In genomic region chr2:121529439-121530209, GRCh38 we compare ENCODE assay signal across 8 cellular contexts. TPM values are rescaled to one million over a fixed set of nuclear protein-coding genes. Genes with fewer than 3 reads are reported as not detected.
A peak's percentile ranks its signal among the peaks of the same experiment; 100 is the strongest.
DNase-seq lines count a peak whose midpoint lies in the region; ATAC-seq lines count a peak whose summit lies in the region.

No MANE protein-coding gene starts in this region.

- peaks cover 46% of the 10 kb centered on the region for H3K4me1 Mint-ChIP-seq in activated naive CD4-positive, alpha-beta T cell treated with anti-CD3 and anti-CD28 coated beads, Interleukin-2, amount 50 U/mL, for 24 hours

- peak overlapping the region; percentile 95 for H3K23ac ChIP-seq in neuronal stem cell (ENCODE audit: low read depth, low read length, poor library complexity)

- peak overlapping the region; percentile 59 for H3K27ac Mint-ChIP-seq in activated naive CD4-positive, alpha-beta T cell treated with anti-CD3 and anti-CD28 coated beads, Interleukin-2, amount 50 U/mL, for 24 hours

- no peak overlapping the region for H2BK12ac ChIP-seq in neuronal stem cell (ENCODE audit: low read length)

- H3K9me3 ChIP-seq in neuronal stem cell (replicated peaks in 1 of 2; ENCODE audit: control insufficient read depth in 2 of 2, insufficient read depth in 1 of 2, low read depth in 1 of 2, low read length in 2 of 2), result no peaks in the 10 kb centered on the region

- peak overlapping the region; percentile 85 to 91 for H3K4me3 ChIP-seq in neuronal stem cell (ENCODE audit: low read length in 2 of 2)

- H2BK120ac ChIP-seq in neuronal stem cell (ENCODE audit: low read depth, low read length), result no peak overlapping the region

- peak; percentile 8 for ATAC-seq in HG02798 (IDR thresholded peaks at IDR 0.05; ENCODE audit: poor library complexity, unreplicated experiment)

- no peak overlapping the region for H3K14ac ChIP-seq in neuronal stem cell (ENCODE audit: low read length)

- no peaks in the 10 kb centered on the region for H3K9me3 Mint-ChIP-seq in activated naive CD4-positive, alpha-beta T cell treated with anti-CD3 and anti-CD28 coated beads, Interleukin-2, amount 50 U/mL, for 24 hours

- no peak overlapping the region for H2BK15ac ChIP-seq in neuronal stem cell (ENCODE audit: low read length)

- WGBS in neuronal stem cell (ENCODE audit: extremely low coverage in 2 of 2, insufficient read length in 2 of 2, insufficient replicate concordance in 1 of 2), 2 donors, result no CpG with 5 or more reads among the region's 19 CpGs

- peak overlapping the region; percentile 81 for H3K18ac ChIP-seq in neuronal stem cell (ENCODE audit: low read length)

- no peaks in the 10 kb centered on the region for H3K79me1 ChIP-seq in neuronal stem cell (ENCODE audit: low read depth, low read length)

- peaks cover 20 to 38% of the 10 kb centered on the region in 2 donors for H3K4me1 ChIP-seq in neuronal stem cell (ENCODE audit: control insufficient read depth in 2 of 2, insufficient read depth in 1 of 2, low read depth in 1 of 2, low read length in 2 of 2)

- no peaks in the 10 kb centered on the region for H3K27me3 Mint-ChIP-seq in activated naive CD4-positive, alpha-beta T cell treated with anti-CD3 and anti-CD28 coated beads, Interleukin-2, amount 50 U/mL, for 24 hours

- H2AK5ac ChIP-seq in neuronal stem cell (ENCODE audit: low read depth, low read length), result no peak overlapping the region

- peak; percentile 1 for DNase-seq in stimulated activated CD8-positive, alpha-beta memory T cell treated with anti-CD3 and anti-CD28 coated beads, Interleukin-12 subunit alpha, Interleukin-12 subunit beta, amount 100 ng/mL, for 24 hours (ENCODE audit: extremely low read depth)
- DNase-seq in stimulated activated CD8-positive, alpha-beta memory T cell treated with anti-CD3 and anti-CD28 coated beads, Interleukin-4, amount 100 ng/mL, for 48 hours, result no peak
- DNase-seq in NCI-H2196 treated with DMSO at 0.1 percent for 48 hours (lab: John Stamatoyannopoulos, UW; ENCODE audit: unreplicated experiment) (peak; percentile 55), glomerular visceral epithelial cell (ENCODE audit: extremely low spot score) (peak; percentile 79), neuronal stem cell (ENCODE audit: low spot score) (peak; percentile 78), SKM-1 treated with dmso at 0.1 percent for 144 hours (lab: John Stamatoyannopoulos, UW; ENCODE audit: unreplicated experiment) (no peak)

- no peak overlapping the region for H2BK5ac ChIP-seq in neuronal stem cell (ENCODE audit: low read length)

- peaks cover 2% of the 10 kb centered on the region for H3K36me3 Mint-ChIP-seq in activated naive CD4-positive, alpha-beta T cell treated with anti-CD3 and anti-CD28 coated beads, Interleukin-2, amount 50 U/mL, for 24 hours

- no peaks in the 10 kb centered on the region for H3K27me3 ChIP-seq in neuronal stem cell (ENCODE audit: control insufficient read depth in 3 of 3, insufficient read depth in 3 of 3, low read depth in 1 of 3, low read length in 3 of 3)

- peak overlapping the region; percentile 99 for H3K27ac ChIP-seq in neuronal stem cell (replicated peaks; ENCODE audit: low read length)

- no peak overlapping the region for H4K91ac ChIP-seq in neuronal stem cell (ENCODE audit: low read depth, low read length, poor library complexity)

- no peak overlapping the region for H3K4ac ChIP-seq in neuronal stem cell (ENCODE audit: low read length)

- H2AFZ ChIP-seq in neuronal stem cell (ENCODE audit: low read length), result peak overlapping the region; percentile 94

- no peak overlapping the region for H4K8ac ChIP-seq in neuronal stem cell (ENCODE audit: low read depth, low read length)

- H3K4me2 ChIP-seq in neuronal stem cell (ENCODE audit: insufficient read depth, low read length, poor library complexity, severe bottlenecking), result peak overlapping the region; percentile 86

- peak overlapping the region; percentile 91 for H3K4me3 Mint-ChIP-seq in activated naive CD4-positive, alpha-beta T cell treated with anti-CD3 and anti-CD28 coated beads, Interleukin-2, amount 50 U/mL, for 24 hours

- H3K36me3 ChIP-seq in neuronal stem cell (replicated peaks in 1 of 2; ENCODE audit: control insufficient read depth in 2 of 2, insufficient read depth in 2 of 2, low read length in 2 of 2), result peaks cover 0 to 43% of the 10 kb centered on the region in 2 donors

- H3K9ac ChIP-seq in neuronal stem cell (ENCODE audit: low read depth, low read length, poor library complexity), result peak overlapping the region; percentile 83

RNA-seq across cellular contexts. Expression of gene RNU4ATAC, which starts 1.1 kb away (rescaled TPM):
- not detected for polyA plus RNA-seq in neuronal stem cell (2013, experiment 1 of 2)
- polyA plus RNA-seq in neuronal stem cell (2013, experiment 2 of 2), result not detected

Comparison
In these comparisons a context has a peak if more than half of its experiments do, and no peak if none do; other contexts are left out.
1. DNase-seq: peak in stimulated activated CD8-positive, alpha-beta memory T cell treated with anti-CD3 and anti-CD28 coated beads, Interleukin-12 subunit alpha, Interleukin-12 subunit beta, amount 100 ng/mL, for 24 hours (single experiment), NCI-H2196 treated with DMSO at 0.1 percent for 48 hours (single experiment), glomerular visceral epithelial cell (single experiment) and neuronal stem cell (single experiment); none in stimulated activated CD8-positive, alpha-beta memory T cell treated with anti-CD3 and anti-CD28 coated beads, Interleukin-4, amount 100 ng/mL, for 48 hours (single experiment) and SKM-1 treated with dmso at 0.1 percent for 144 hours (single experiment).